ENCODE assay signal across 17 cellular contexts in the genomic region with DNA sequence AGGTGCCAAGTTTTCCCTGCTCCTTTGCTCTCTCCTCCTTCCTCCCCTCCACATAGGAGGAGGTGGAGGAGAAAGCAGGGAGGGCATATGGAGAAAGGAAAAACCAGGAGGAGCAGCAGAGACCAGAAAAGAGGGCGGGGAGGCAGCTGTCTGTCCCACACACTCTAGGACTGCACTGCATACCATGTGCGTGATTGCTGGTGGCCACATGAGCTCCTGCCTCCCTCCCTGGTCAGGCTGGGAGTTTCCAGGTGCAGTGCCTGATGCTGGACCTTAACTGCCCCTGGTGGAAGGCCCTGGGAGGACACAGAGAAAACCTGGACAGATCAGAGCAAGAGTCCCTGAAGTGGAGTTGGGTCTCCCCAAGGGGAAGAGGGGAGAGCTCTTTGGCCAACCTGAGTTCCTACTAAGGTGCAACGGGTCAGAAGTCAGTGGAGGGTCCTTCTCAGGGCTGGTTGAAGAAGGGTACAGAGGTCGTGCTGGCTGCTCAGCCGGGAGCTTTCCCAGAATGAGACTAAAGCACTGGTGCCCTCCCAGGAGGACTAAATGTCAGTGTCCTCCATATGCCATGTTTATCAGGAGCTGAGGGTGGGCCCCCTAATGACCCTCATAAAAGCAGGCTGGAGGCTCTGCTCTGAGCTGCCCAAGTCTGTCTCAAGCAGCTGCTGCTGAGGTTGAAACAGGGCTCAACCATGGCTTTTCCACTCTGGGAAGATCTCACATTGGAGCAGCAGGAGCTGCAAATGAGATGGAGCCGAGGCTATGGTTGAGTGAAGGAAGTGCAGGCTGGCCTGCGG. TPM values are rescaled to one million over a fixed set of nuclear protein-coding genes. Genes with fewer than 3 reads are reported as not detected.
A peak's percentile ranks its signal among the peaks of the same experiment; 100 is the strongest.
DNase-seq lines count a peak whose midpoint lies in the region; ATAC-seq, FAIRE-seq and TF ChIP-seq lines count a peak whose summit lies in the region.
"Had no signal": no experiment of that assay in that cellular context is flagged by ENCODE, and none has a peak within 500 bp of the region (broad histone marks: within the 10 kb centered on the region; RNA-seq: fewer than 3 reads in every experiment).

No MANE protein-coding gene starts in this region.

- no peak overlapping the region for H3K14ac ChIP-seq in H9 (ENCODE audit: insufficient read depth, low read length)

- H3K18ac ChIP-seq in H9 (ENCODE audit: insufficient read length, low read depth, low read length) = no peak overlapping the region

- no peak; the same call in 1 of the 3 replicates for TF ChIP-seq CTCF in H9 (conservative IDR thresholded peaks at IDR 0.05)
- TF ChIP-seq CTCF in GM12878 (IDR thresholded peaks at IDR 0.05 in 2 of 3, conservative IDR thresholded peaks at IDR 0.05 in 1 of 3; ENCODE audit: control insufficient read depth in 2 of 3, extremely low read depth in 1 of 3, insufficient read depth in 1 of 3, low read depth in 3 of 3, low read length in 3 of 3) = no peak
- TF ChIP-seq CTCF in smooth muscle cell (IDR thresholded peaks at IDR 0.05; ENCODE audit: borderline replicate concordance, insufficient read depth, poor library complexity, severe bottlenecking) = no peak

- ATAC-seq in GM12878 (peak; percentile 32; the same call in 2 of the 3 replicates), esophagus mucosa (no peak)
- ATAC-seq: left cardiac atrium had no signal

- TF ChIP-seq EP300 in GM12878 (IDR thresholded peaks at IDR 0.05; ENCODE audit: borderline replicate concordance in 1 of 2, control insufficient read depth in 1 of 2, low read depth in 2 of 2, low read length in 2 of 2) = no peak

- no peak overlapping the region for H3K4me3 Mint-ChIP-seq in H9
- no peak overlapping the region for H3K4me3 Mint-ChIP-seq in activated T-cell treated with anti-CD3 and anti-CD28 coated beads, Interleukin-2, amount 50 U/mL, for 24 hours
- H3K4me3 Mint-ChIP-seq: activated CD4-positive, alpha-beta T cell treated with anti-CD3 and anti-CD28 coated beads, Interleukin-2, amount 10 ng/mL, durations not matched to agents 24 days and 14 days had no signal

- CTCF ChIA-PET in GM12878 (lab: Yijun Ruan, JAX) = interaction anchor here (0.6 to 12.4 kb wide), 24 partner anchors 10 to 535 kb away, joined by 3 to 171 read pairs (median 5); a partner anchor contains a TSS

- intact Hi-C loops in GM12878 (cut with micrococcal nuclease; ENCODE audit: unreplicated experiment) = loop anchor here (5.0 to 10.0 kb wide), 2 partner anchors 47 to 85 kb away; no protein-coding TSS in a partner anchor

- no peak overlapping the region for H2BK20ac ChIP-seq in H9 (ENCODE audit: low read depth, low read length, poor library complexity, severe bottlenecking)

- no peaks in the 10 kb centered on the region for H3K79me1 ChIP-seq in H9 (ENCODE audit: insufficient read depth, low read depth, low read length, poor library complexity, severe bottlenecking)

- H4K20me1 ChIP-seq in H9 (ENCODE audit: control insufficient read depth, insufficient read depth, insufficient read length) = no peaks in the 10 kb centered on the region
- no peaks in the 10 kb centered on the region for H4K20me1 ChIP-seq in GM12878 (ENCODE audit: control insufficient read depth, insufficient read depth)
- H4K20me1 ChIP-seq in smooth muscle cell (ENCODE audit: low read depth) = no peaks in the 10 kb centered on the region
- H4K20me1 ChIP-seq: BLaER1 had no signal

- H3K36me3 Mint-ChIP-seq in H9 (ENCODE audit: insufficient read depth in 1 of 3, low read depth in 3 of 3) = no peaks in the 10 kb centered on the region; a peak in 1 of 7 replicates
- no peaks in the 10 kb centered on the region for H3K36me3 Mint-ChIP-seq in activated T-cell treated with anti-CD3 and anti-CD28 coated beads, Interleukin-2, amount 50 U/mL, for 24 hours (ENCODE audit: low read depth)

- H2AFZ ChIP-seq in H9 (ENCODE audit: low read length) = no peak overlapping the region
- no peak overlapping the region for H2AFZ ChIP-seq in GM12878 (ENCODE audit: control insufficient read depth, low read depth, low read length)
- no peak overlapping the region for H2AFZ ChIP-seq in smooth muscle cell (ENCODE audit: low read depth)

- H3K23me2 ChIP-seq in H9 (ENCODE audit: insufficient read length, low read depth, low read length, poor library complexity, severe bottlenecking) = peaks cover 4% of the 10 kb centered on the region

- no peak overlapping the region for H3K4ac ChIP-seq in H9 (ENCODE audit: low read depth, low read length)

- SMC1A ChIA-PET in GM12878 (lab: Charles Lee; ENCODE audit: uncharacterized antibody, unreplicated experiment) = interaction anchor here (0.6 to 2.9 kb wide), 8 partner anchors 10 to 529 kb away, joined by 3 to 19 read pairs (median 4); a partner anchor contains a TSS

- no peak overlapping the region for H3K9ac ChIP-seq in H9 (ENCODE audit: extremely low read depth, insufficient read length, low read length)
- H3K9ac ChIP-seq in GM12878 (ENCODE audit: control insufficient read depth, insufficient read depth, low read length) = no peak overlapping the region
- no peak overlapping the region for H3K9ac ChIP-seq in smooth muscle cell (ENCODE audit: low read depth)
- H3K9ac ChIP-seq: BLaER1 had no signal

- peaks cover 7 to 19% of the 10 kb centered on the region in 2 experiments for H3K4me1 Mint-ChIP-seq in H9
- peaks cover 2% of the 10 kb centered on the region for H3K4me1 Mint-ChIP-seq in activated T-cell treated with anti-CD3 and anti-CD28 coated beads, Interleukin-2, amount 50 U/mL, for 24 hours (ENCODE audit: low read depth)

- no peak overlapping the region for H4K5ac ChIP-seq in H9 (ENCODE audit: insufficient read length, low read depth, low read length)

- H2AK5ac ChIP-seq in H9 (ENCODE audit: insufficient read length, low read length) = no peak overlapping the region

- H2BK120ac ChIP-seq in H9 (ENCODE audit: low read depth, low read length, poor library complexity, severe bottlenecking) = no peak overlapping the region

- DNase-seq in A172 (ENCODE audit: low spot score) (peak; percentile 33), H9 (peak; percentile 65), GM12878 (ENCODE audit: low read depth, low spot score) (no peak), kidney glomerular epithelial cell (lab: John Stamatoyannopoulos, UW) (peak; percentile 30), smooth muscle cell (lab: John Stamatoyannopoulos, UW; ENCODE audit: unreplicated experiment) (no peak), NCI-H2171 (lab: John Stamatoyannopoulos, UW) (no peak)
- DNase-seq in activated T-cell treated with anti-CD3 and anti-CD28 coated beads, Interleukin-2, amount 50 U/mL, for 24 hours = no peak
- DNase-seq: activated CD4-positive, alpha-beta T cell treated with anti-CD3 and anti-CD28 coated beads, Interleukin-2, amount 10 ng/mL, durations not matched to agents 24 days and 14 days; activated effector memory CD4-positive, alpha-beta T cell treated with Interleukin-2 at 50 U/mL for 16 hours; left cardiac atrium; NCI-H1092 treated with DMSO at 0.1 percent for 48 hours; NCI-H526; stimulated activated CD8-positive, alpha-beta memory T cell treated with anti-CD3 and anti-CD28 coated beads, Interleukin-4, amount 100 ng/mL, for 48 hours; uterus had no signal

- no peak for TF ChIP-seq POLR2A in GM12878 (IDR thresholded peaks at IDR 0.05; ENCODE audit: low read depth, low read length)

- H3K9me3 ChIP-seq in H9 (ENCODE audit: control insufficient read depth, low read depth, low read length) (no peaks in the 10 kb centered on the region), GM12878 (replicated peaks; ENCODE audit: control insufficient read depth, insufficient read depth, low read length) (no peaks in the 10 kb centered on the region), smooth muscle cell (replicated peaks; ENCODE audit: low read depth) (no peaks in the 10 kb centered on the region)
- H3K9me3 ChIP-seq: BLaER1, neutrophil, uterus had no signal

- H3K9me3 Mint-ChIP-seq in H9 = no peaks in the 10 kb centered on the region; a peak in 2 of 5 replicates
- H3K9me3 Mint-ChIP-seq in activated T-cell treated with anti-CD3 and anti-CD28 coated beads, Interleukin-2, amount 50 U/mL, for 24 hours = no peaks in the 10 kb centered on the region
- H3K9me3 Mint-ChIP-seq: activated CD4-positive, alpha-beta T cell treated with anti-CD3 and anti-CD28 coated beads, Interleukin-2, amount 10 ng/mL, durations not matched to agents 24 days and 14 days had no signal

- no peak overlapping the region for H4K91ac ChIP-seq in H9 (ENCODE audit: insufficient read length, low read depth, low read length)

- H3K4me2 ChIP-seq in H9 (ENCODE audit: insufficient read depth, insufficient read length, low read length) = no peak overlapping the region
- no peak overlapping the region for H3K4me2 ChIP-seq in GM12878 (ENCODE audit: control insufficient read depth, insufficient read depth)
- H3K4me2 ChIP-seq in smooth muscle cell = no peak overlapping the region
- H3K4me2 ChIP-seq: BLaER1 had no signal

- H3K27me3 Mint-ChIP-seq in H9 (ENCODE audit: low read depth) = peaks cover 32% of the 10 kb centered on the region
- H3K27me3 Mint-ChIP-seq in activated T-cell treated with anti-CD3 and anti-CD28 coated beads, Interleukin-2, amount 50 U/mL, for 24 hours = peaks cover 26% of the 10 kb centered on the region

- no TSS peak for BruUV-seq in GM12878 (replicated peaks; lab: Mats Ljungman, UMichigan)

- peaks cover under 1% of the 10 kb centered on the region; the same call in 1 of the 2 replicates for H3K4me1 ChIP-seq in H9 (ENCODE audit: insufficient read depth, low read length)
- no peaks in the 10 kb centered on the region for H3K4me1 ChIP-seq in GM12878 (ENCODE audit: control insufficient read depth, insufficient read depth, low read length)
- peaks cover 6% of the 10 kb centered on the region for H3K4me1 ChIP-seq in smooth muscle cell (ENCODE audit: low read depth)
- H3K4me1 ChIP-seq: uterus had no signal

- in situ Hi-C loops in GM12878 (cut with MboI) = loop anchor here (5.0 kb wide), 1 partner anchor 122 kb away; no protein-coding TSS in a partner anchor

- H3K79me2 ChIP-seq in H9 (ENCODE audit: insufficient read depth, low read length) (no peaks in the 10 kb centered on the region), GM12878 (ENCODE audit: control insufficient read depth, insufficient read depth, low read length) (no peaks in the 10 kb centered on the region), smooth muscle cell (ENCODE audit: low read depth) (no peaks in the 10 kb centered on the region)

- H3K4me3 ChIP-seq in GM12878 = no peak overlapping the region
- no peak overlapping the region for H3K4me3 ChIP-seq in smooth muscle cell
- H3K4me3 ChIP-seq: BLaER1, uterus had no signal

- POLR2A ChIA-PET in GM12878 (lab: Charles Lee) = interaction anchor here (1.3 kb wide), 1 partner anchor 28 kb away, joined by 4 read pairs; no protein-coding TSS in a partner anchor

- H2BK12ac ChIP-seq in H9 (ENCODE audit: insufficient read length, low read depth, low read length) = no peak overlapping the region

- H3K27me3 ChIP-seq in H9 (ENCODE audit: insufficient read depth, low read length) = peaks cover 11% of the 10 kb centered on the region; the same call in 1 of the 2 replicates
- peaks cover 4 to 11% of the 10 kb centered on the region in 2 experiments for H3K27me3 ChIP-seq in GM12878 (replicated peaks in 1 of 2; ENCODE audit: control insufficient read depth in 2 of 2, insufficient read depth in 2 of 2, low read length in 1 of 2)
- H3K27me3 ChIP-seq in smooth muscle cell (ENCODE audit: low read depth) = peaks cover 19% of the 10 kb centered on the region
- H3K27me3 ChIP-seq: BLaER1, uterus had no signal

- H2BK5ac ChIP-seq in H9 (ENCODE audit: insufficient read length, low read length) = no peak overlapping the region

- H3K27ac ChIP-seq in H9 (ENCODE audit: insufficient read length, low read depth, low read length) (no peak overlapping the region), GM12878 (ENCODE audit: control insufficient read depth, insufficient read depth) (no peak overlapping the region), smooth muscle cell (ENCODE audit: low read depth) (no peak overlapping the region)
- H3K27ac ChIP-seq: BLaER1, neutrophil, uterus had no signal

- H3K27ac Mint-ChIP-seq in H9 = no peak overlapping the region
- H3K27ac Mint-ChIP-seq in activated T-cell treated with anti-CD3 and anti-CD28 coated beads, Interleukin-2, amount 50 U/mL, for 24 hours = no peak overlapping the region
- H3K27ac Mint-ChIP-seq: activated CD4-positive, alpha-beta T cell treated with anti-CD3 and anti-CD28 coated beads, Interleukin-2, amount 10 ng/mL, durations not matched to agents 24 days and 14 days had no signal

- H3F3A ChIP-seq in smooth muscle cell (ENCODE audit: low read depth) = no peaks in the 10 kb centered on the region

- no peaks in the 10 kb centered on the region for H3K36me3 ChIP-seq in GM12878 (ENCODE audit: control insufficient read depth in 2 of 2, insufficient read depth in 2 of 2, low read length in 1 of 2)
- H3K36me3 ChIP-seq in smooth muscle cell (ENCODE audit: low read depth) = no peaks in the 10 kb centered on the region
- H3K36me3 ChIP-seq: BLaER1, neutrophil, uterus had no signal

- no CpG with 5 or more reads among the region's 7 CpGs for WGBS in H9 (ENCODE audit: extremely low coverage, insufficient read length, low lambda C conversion rate)
- 22% methylated on average over 7 of the region's 7 CpGs for WGBS in GM12878 (ENCODE audit: insufficient coverage, insufficient replicate concordance, low lambda C conversion rate, missing lambda C conversion rate)
- WGBS in smooth muscle cell (ENCODE audit: low lambda C conversion rate) = 66% methylated on average over 7 of the region's 7 CpGs

- H3K56ac ChIP-seq in H9 (ENCODE audit: insufficient read length, low read depth, low read length) = no peak overlapping the region

- no peak overlapping the region for H3T11ph ChIP-seq in H9 (ENCODE audit: low read length)

- no peak for FAIRE-seq in GM12878 (lab: Jason Lieb, UNC)

- no peak overlapping the region for H2BK15ac ChIP-seq in H9 (ENCODE audit: low read depth, low read length)

- H4K8ac ChIP-seq in H9 (replicated peaks; ENCODE audit: insufficient read length, low read depth, low read length) = no peak overlapping the region

- H3K23ac ChIP-seq in H9 (ENCODE audit: insufficient read length, low read depth, low read length) = no peak overlapping the region

- RAD21 ChIA-PET in GM12878 (lab: Charles Lee; ENCODE audit: unreplicated experiment) = interaction anchor here (1.0 to 2.6 kb wide), 6 partner anchors 30 to 529 kb away, joined by 3 to 19 read pairs (median 7); a partner anchor contains a TSS

- no peak for TF ChIP-seq RAD21 in GM12878 (IDR thresholded peaks at IDR 0.05; ENCODE audit: insufficient read depth, low read depth, low read length)

RNA-seq across cellular contexts. Expression of a gene that starts 3.5 kb away (rescaled TPM):
- not detected in 2 replicates for total RNA-seq in A172 (2014; rRNA removed; shearing (Covaris generic))
- total RNA-seq in H9 (2021) (0.66 and 1.0 TPM in 2 replicates), GM12878 (2014; rRNA removed) (0.05 TPM in 1 of 2 replicates, not detected in the other), GM12878 (2014; rRNA removed; fragmentation: Illumina TruSeq; extraction: Trizol) (not detected in 2 replicates), GM12878 (2021) (not detected in 2 replicates), smooth muscle cell (1.8 and 2.0 TPM in 2 replicates), esophagus mucosa (2.7 TPM)
- 0.13 TPM in 1 of 2 replicates, not detected in the other for total RNA-seq in GM12878 (2013; cell fraction: nucleolus; rRNA removed)
- not detected for polyA plus RNA-seq in GM12878 (2011; ENCODE audit: low read depth)
- polyA plus RNA-seq in GM12878 (2011; rRNA removed) (not detected in 2 replicates), GM12878 (2014; fragmentation: Illumina TruSeq; extraction: Trizol) (not detected in 2 replicates), GM12878 (2014; fragmentation: Nextera tagmentation; extraction: Ambion mirVana) (not detected), GM12878 (2014; rRNA removed) (0.04 TPM in 1 of 2 replicates, not detected in the other), GM12878 (2016; fragmentation: Nextera tagmentation; extraction: Ambion mirVana) (not detected), smooth muscle cell (2.9 and 4.4 TPM in 2 replicates)
- polyA plus RNA-seq in GM12878 (2011; cell fraction: cytosol; rRNA removed) = 0.01 and 0.05 TPM in 2 replicates
- polyA plus RNA-seq in GM12878 (2011; cell fraction: nucleus; rRNA removed) = 0.12 and 0.19 TPM in 2 replicates
- 0.04 TPM in 1 of 2 replicates, not detected in the other for polyA plus RNA-seq in GM12878 (2012)
- not detected in 2 replicates for polyA minus RNA-seq in GM12878 (2011; rRNA and poly(A)+ RNA removed)
- not detected in 2 replicates for polyA minus RNA-seq in GM12878 (2011; cell fraction: cytosol; rRNA and poly(A)+ RNA removed)
- polyA minus RNA-seq in GM12878 (2011; cell fraction: nucleus; rRNA and poly(A)+ RNA removed) = not detected in 2 replicates
- total RNA-seq: activated CD4-positive, alpha-beta T cell treated with anti-CD3 and anti-CD28 coated beads, Interleukin-2, amount 10 ng/mL, durations not matched to agents 24 days and 14 days had no signal

RNA-seq across cellular contexts. Expression of a gene that starts 29.7 kb away (rescaled TPM):
- total RNA-seq in A172 (2014; rRNA removed; shearing (Covaris generic)) = not detected in 2 replicates
- 0.22 and 0.72 TPM in 2 replicates for total RNA-seq in H9 (2021)
- total RNA-seq in GM12878 (2013; cell fraction: nucleolus; rRNA removed) = 135 and 145 TPM in 2 replicates
- total RNA-seq in GM12878 (2014; rRNA removed) = 95.2 and 111 TPM in 2 replicates
- 61.6 and 78.5 TPM in 2 replicates for total RNA-seq in GM12878 (2014; rRNA removed; fragmentation: Illumina TruSeq; extraction: Trizol)
- total RNA-seq in GM12878 (2021) = 99.8 and 102 TPM in 2 replicates
- 31.0 TPM for polyA plus RNA-seq in GM12878 (2011; ENCODE audit: low read depth)
- polyA plus RNA-seq in GM12878 (2011; rRNA removed) = 74.3 and 91.0 TPM in 2 replicates
- 168 and 186 TPM in 2 replicates for polyA plus RNA-seq in GM12878 (2011; cell fraction: cytosol; rRNA removed)
- 173 and 188 TPM in 2 replicates for polyA plus RNA-seq in GM12878 (2011; cell fraction: nucleus; rRNA removed)
- 48.5 and 49.9 TPM in 2 replicates for polyA plus RNA-seq in GM12878 (2012)
- 73.7 and 102 TPM in 2 replicates for polyA plus RNA-seq in GM12878 (2014; fragmentation: Illumina TruSeq; extraction: Trizol)
- polyA plus RNA-seq in GM12878 (2014; fragmentation: Nextera tagmentation; extraction: Ambion mirVana) = 10 to 100 TPM in 1 of 2 experiments, 1 to 10 TPM in 1; 7.9 to 14.2 TPM
- polyA plus RNA-seq in GM12878 (2014; rRNA removed) = 100 and 102 TPM in 2 replicates
- 100 to 1,000 TPM; 116 to 117 TPM for polyA plus RNA-seq in GM12878 (2016; fragmentation: Nextera tagmentation; extraction: Ambion mirVana)
- 97.4 and 135 TPM in 2 replicates for polyA minus RNA-seq in GM12878 (2011; rRNA and poly(A)+ RNA removed)
- polyA minus RNA-seq in GM12878 (2011; cell fraction: cytosol; rRNA and poly(A)+ RNA removed) = 50.4 and 50.5 TPM in 2 replicates
- 50.2 and 85.1 TPM in 2 replicates for polyA minus RNA-seq in GM12878 (2011; cell fraction: nucleus; rRNA and poly(A)+ RNA removed)
- not detected in 2 replicates for total RNA-seq in smooth muscle cell
- polyA plus RNA-seq in smooth muscle cell = not detected in 2 replicates
- 1.2 TPM for total RNA-seq in esophagus mucosa

RNA-seq across cellular contexts. Expression of a gene that starts 45.6 kb away (rescaled TPM):
- 42.6 and 57.9 TPM in 2 replicates for total RNA-seq in A172 (2014; rRNA removed; shearing (Covaris generic))
- 58.6 and 67.2 TPM in 2 replicates for total RNA-seq in H9 (2021)
- 13.7 and 18.1 TPM in 2 replicates for total RNA-seq in GM12878 (2013; cell fraction: nucleolus; rRNA removed)
- total RNA-seq in GM12878 (2014; rRNA removed) = 18.8 and 20.7 TPM in 2 replicates
- 10.3 and 12.0 TPM in 2 replicates for total RNA-seq in GM12878 (2014; rRNA removed; fragmentation: Illumina TruSeq; extraction: Trizol)
- 30.5 and 33.6 TPM in 2 replicates for total RNA-seq in GM12878 (2021)
- polyA plus RNA-seq in GM12878 (2011; ENCODE audit: low read depth) = 23.6 TPM
- 49.2 and 49.5 TPM in 2 replicates for polyA plus RNA-seq in GM12878 (2011; rRNA removed)
- polyA plus RNA-seq in GM12878 (2011; cell fraction: cytosol; rRNA removed) = 26.9 and 35.2 TPM in 2 replicates
- polyA plus RNA-seq in GM12878 (2011; cell fraction: nucleus; rRNA removed) = 35.2 and 47.4 TPM in 2 replicates
- 21.0 and 42.5 TPM in 2 replicates for polyA plus RNA-seq in GM12878 (2012)
- 11.3 and 15.4 TPM in 2 replicates for polyA plus RNA-seq in GM12878 (2014; fragmentation: Illumina TruSeq; extraction: Trizol)
- polyA plus RNA-seq in GM12878 (2014; fragmentation: Nextera tagmentation; extraction: Ambion mirVana) = 1 to 10 TPM in 1 of 2 experiments, under 1 TPM in 1; 0.34 to 2.4 TPM
- 22.8 and 25.7 TPM in 2 replicates for polyA plus RNA-seq in GM12878 (2014; rRNA removed)
- polyA plus RNA-seq in GM12878 (2016; fragmentation: Nextera tagmentation; extraction: Ambion mirVana) = 10 to 100 TPM; 10.8 to 15.4 TPM
- polyA minus RNA-seq in GM12878 (2011; rRNA and poly(A)+ RNA removed) = 18.5 and 19.3 TPM in 2 replicates
- 11.0 and 13.8 TPM in 2 replicates for polyA minus RNA-seq in GM12878 (2011; cell fraction: cytosol; rRNA and poly(A)+ RNA removed)
- 8.1 and 10.2 TPM in 2 replicates for polyA minus RNA-seq in GM12878 (2011; cell fraction: nucleus; rRNA and poly(A)+ RNA removed)
- 32.8 and 44.8 TPM in 2 replicates for total RNA-seq in smooth muscle cell
- 53.3 and 54.7 TPM in 2 replicates for polyA plus RNA-seq in smooth muscle cell
- 38.3 TPM for total RNA-seq in esophagus mucosa

Comparison
In these comparisons a context has a peak if more than half of its experiments do, and no peak if none do; other contexts are left out.
1. DNase-seq: peak in A172 (single experiment), H9 (single experiment) and kidney glomerular epithelial cell (single experiment); none in GM12878 (single experiment), smooth muscle cell (single experiment), NCI-H2171 (single experiment) and activated T-cell treated with anti-CD3 and anti-CD28 coated beads, Interleukin-2, amount 50 U/mL, for 24 hours (single experiment).
2. RNA of a gene that starts 29.7 kb away (total RNA-seq): 61.6 to 145 TPM in GM12878; 1.2 TPM in esophagus mucosa (single experiment), 0.22 to 0.72 TPM in H9, not detected in A172 and not detected in smooth muscle cell; every median in the first group is over 10 times any median in the second.